In genomic region chr1:160261878-160262794, GRCh38 we compare ENCODE assay signal across 8 cellular contexts. TPM values are rescaled to one million over a fixed set of nuclear protein-coding genes. Genes with fewer than 3 reads are reported as not detected.
DNase-seq lines count a peak whose midpoint lies in the region; ATAC-seq and TF ChIP-seq lines count a peak whose summit lies in the region.

DCAF8 (minus strand) TSS chr1:160262549; CDS start chr1:160244008, 18,541 bp downstream.

- H2AFZ ChIP-seq in ACC112 (ENCODE audit: low read length, unreplicated experiment): peak within 1 kb of the TSS; percentile 87

- peak; percentile 66 for ATAC-seq in GM18870 (IDR thresholded peaks at IDR 0.05; ENCODE audit: unreplicated experiment)
- peak; percentile 88 for ATAC-seq in HG03135 (IDR thresholded peaks at IDR 0.05; ENCODE audit: unreplicated experiment)

- no peaks in the 10 kb centered on the region for H3K36me3 ChIP-seq in ACC112 (ENCODE audit: insufficient read depth, low read length)
- H3K36me3 ChIP-seq in breast epithelium: no peaks in the 10 kb centered on the region

- peak within 1 kb of the TSS; percentile 98 for H3K4me3 ChIP-seq in ACC112 (ENCODE audit: low read depth, low read length)
- peak within 1 kb of the TSS; percentile 89 to 99 (median 94) for H3K4me3 ChIP-seq in breast epithelium
- peak within 1 kb of the TSS; percentile 98 for H3K4me3 ChIP-seq in iPS-18c (ENCODE audit: insufficient read depth, low read depth, low read length)
- peak within 1 kb of the TSS; percentile 60 to 96 (median 86) for H3K4me3 ChIP-seq in skin epidermis

- H3K79me2 ChIP-seq in ACC112 (ENCODE audit: control insufficient read depth, insufficient read depth, low read length, unreplicated experiment): peaks cover 47% of the 10 kb centered on the region

- H3K27ac ChIP-seq in ACC112 (ENCODE audit: low read depth, low read length) (peak within 1 kb of the TSS; percentile 94), VCaP (peak within 1 kb of the TSS; percentile 97), breast epithelium (peak within 1 kb of the TSS; percentile 98 to 99), skin epidermis (peak within 1 kb of the TSS; percentile 82 to 99 (median 96))

- H3K4me1 ChIP-seq in ACC112 (ENCODE audit: control insufficient read depth, insufficient read depth, low read length, unreplicated experiment) (peaks cover 31% of the 10 kb centered on the region), breast epithelium (peaks cover 0 to 9% of the 10 kb centered on the region in 2 donors)

- TF ChIP-seq CTCF in VCaP (conservative IDR thresholded peaks at IDR 0.05) (no peak), breast epithelium (IDR thresholded peaks at IDR 0.05) (peak in 2 of 3 donors; percentile 6 to 9)

- DNase-seq in NCI-H2196 treated with DMSO at 0.1 percent for 48 hours (lab: John Stamatoyannopoulos, UW; ENCODE audit: unreplicated experiment) (peak; percentile 95), breast epithelium (ENCODE audit: low spot score in 2 of 2) (peak; percentile 96 to 98)

- H3K9me3 ChIP-seq in breast epithelium: no peaks in the 10 kb centered on the region
- H3K9me3 ChIP-seq in iPS-18c (ENCODE audit: control insufficient read depth, insufficient read depth, low read length): peaks cover 2% of the 10 kb centered on the region

- TF ChIP-seq POLR2A in breast epithelium (IDR thresholded peaks at IDR 0.05): peak; percentile 97

- intact Hi-C loops in breast epithelium (cut with DNase I; ENCODE audit: low total_unique reads): no loop called here

- H3K27me3 ChIP-seq in ACC112 (ENCODE audit: insufficient read depth, low read length) (no peaks in the 10 kb centered on the region), breast epithelium (no peaks in the 10 kb centered on the region)

RNA-seq across cellular contexts. Expression of gene DCAF8, which starts in this region (rescaled TPM):
- 100 to 1,000 TPM; 161 to 195 (median 161) TPM for total RNA-seq in breast epithelium

Comparison
In these comparisons a context has a peak if more than half of its experiments do, and no peak if none do; other contexts are left out.
1. Peak in every context shown above with its lines: DNase-seq, ATAC-seq, H3K4me3 ChIP-seq and H3K27ac ChIP-seq.